Comparison of ENCODE assay signal across 15 cellular contexts in the genomic region with DNA sequence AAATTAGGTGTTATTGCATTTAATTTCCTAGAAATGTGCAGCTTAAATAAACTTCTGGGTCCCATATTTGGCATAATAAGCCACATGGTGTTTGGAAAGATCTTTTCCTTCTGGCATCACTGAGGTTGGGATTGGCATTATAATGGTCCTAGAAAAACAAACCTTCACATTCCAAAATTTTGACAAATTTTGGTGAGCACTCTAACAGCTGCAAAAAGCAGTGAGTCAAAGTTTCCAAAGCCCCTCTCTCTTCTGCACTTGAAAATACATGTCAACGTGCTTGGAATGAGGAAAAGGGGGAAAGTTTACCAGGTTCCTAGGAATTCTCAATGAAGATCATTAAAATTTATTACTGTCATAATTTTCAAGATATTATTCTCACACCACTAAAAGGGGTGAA.
A peak's percentile ranks its signal among the peaks of the same experiment; 100 is the strongest.
DNase-seq lines count a peak whose midpoint lies in the region; ATAC-seq and TF ChIP-seq lines count a peak whose summit lies in the region.
"Had no signal": no experiment of that assay in that cellular context is flagged by ENCODE, and none has a peak within 500 bp of the region (broad histone marks: within the 10 kb centered on the region; RNA-seq: fewer than 3 reads in every experiment).

No MANE protein-coding gene starts in this region.

- no CpG with 5 or more reads among the region's 1 CpG for WGBS in mesodermal cell (ENCODE audit: insufficient coverage in 2 of 2), 2 experiments
- no CpG with 5 or more reads among the region's 1 CpG for WGBS in mesendoderm (ENCODE audit: extremely low coverage, insufficient coverage, low lambda C conversion rate)

- no peak overlapping the region for H3K18ac ChIP-seq in mesendoderm (ENCODE audit: low read length)

- H3K79me1 ChIP-seq in mesendoderm (ENCODE audit: low read length), result no peaks in the 10 kb centered on the region

- peaks cover 79% of the 10 kb centered on the region for H3K4me1 Mint-ChIP-seq in activated naive CD8-positive, alpha-beta T cell treated with anti-CD3 and anti-CD28 coated beads for 36 hours

- no peak overlapping the region for H3K23ac ChIP-seq in mesendoderm (ENCODE audit: low read length)

- H3K4me1 ChIP-seq in mesodermal cell (ENCODE audit: control insufficient read depth, insufficient read depth, low read length, poor library complexity, severe bottlenecking) (peaks cover 47% of the 10 kb centered on the region), mesendoderm (ENCODE audit: control insufficient read depth, low read depth, low read length) (no peaks in the 10 kb centered on the region)

- ATAC-seq in GM18867 (IDR thresholded peaks at IDR 0.05; ENCODE audit: unreplicated experiment), result no peak
- ATAC-seq: left lobe of liver, right cardiac atrium had no signal

- H3K9ac ChIP-seq in mesendoderm (ENCODE audit: low read length), result no peak overlapping the region

- H4K8ac ChIP-seq in mesendoderm (ENCODE audit: low read depth, low read length), result no peak overlapping the region

- H3K9me3 ChIP-seq in AG04450 (ENCODE audit: control insufficient read depth, insufficient read depth, low read length) (no peaks in the 10 kb centered on the region), mesodermal cell (ENCODE audit: control insufficient read depth, low read length) (no peaks in the 10 kb centered on the region)
- H3K9me3 ChIP-seq: esophagus squamous epithelium had no signal

- no peaks in the 10 kb centered on the region for H3K27me3 ChIP-seq in AG04450 (ENCODE audit: control insufficient read depth, insufficient read depth, low read length)
- no peaks in the 10 kb centered on the region for H3K27me3 ChIP-seq in mesendoderm (ENCODE audit: insufficient read depth, low read length, poor library complexity)
- H3K27me3 ChIP-seq: dorsolateral prefrontal cortex, esophagus squamous epithelium had no signal

- no peak for TF ChIP-seq CTCF in AG04450 (IDR thresholded peaks at IDR 0.05; ENCODE audit: low read depth, low read length)

- H3K4me3 ChIP-seq in AG04450 (ENCODE audit: low read depth, low read length) (no peak overlapping the region), mesodermal cell (ENCODE audit: extremely low read depth, insufficient read depth, low read length, poor library complexity, severe bottlenecking) (no peak overlapping the region), mesendoderm (ENCODE audit: low read length) (no peak overlapping the region)
- H3K4me3 ChIP-seq: dorsolateral prefrontal cortex, esophagus squamous epithelium had no signal

- H3K36me3 Mint-ChIP-seq in activated naive CD8-positive, alpha-beta T cell treated with anti-CD3 and anti-CD28 coated beads for 36 hours, result peaks cover 28% of the 10 kb centered on the region

- H3K9me3 Mint-ChIP-seq in activated naive CD8-positive, alpha-beta T cell treated with anti-CD3 and anti-CD28 coated beads for 36 hours, result peaks cover 14% of the 10 kb centered on the region

- H4K5ac ChIP-seq in mesendoderm (ENCODE audit: low read length), result no peak overlapping the region

- no peak overlapping the region for H3K56ac ChIP-seq in mesendoderm (ENCODE audit: low read length)

- H3K27ac ChIP-seq in AG04450 (ENCODE audit: low read depth, low read length), result no peak overlapping the region
- peak overlapping the region; percentile 66 for H3K27ac ChIP-seq in mesodermal cell (ENCODE audit: low read depth, low read length, severe bottlenecking)
- no peak overlapping the region for H3K27ac ChIP-seq in mesendoderm (ENCODE audit: low read depth, low read length)
- H3K27ac ChIP-seq: esophagus squamous epithelium had no signal

- no peak overlapping the region for H2AK5ac ChIP-seq in mesendoderm (ENCODE audit: low read length)

- POLR2A ChIA-PET in AG04450 (lab: Yijun Ruan, JAX), result interaction anchor here (0.6 to 1.9 kb wide), 10 partner anchors 11 to 689 kb away, joined by 3 to 11 read pairs (median 4); a partner anchor contains a TSS

- CTCF ChIA-PET in AG04450 (lab: Charles Lee), result interaction anchor here (0.9 to 1.4 kb wide), 2 partner anchors 88 to 171 kb away, joined by 3 to 4 read pairs; no protein-coding TSS in a partner anchor

- no peaks in the 10 kb centered on the region for H3K79me2 ChIP-seq in mesendoderm (ENCODE audit: control insufficient read depth, insufficient read depth, low read length)

- H2BK15ac ChIP-seq in mesendoderm (replicated peaks; ENCODE audit: low read depth), result no peak overlapping the region

- DNase-seq in AG04450 (ENCODE audit: low read depth, low spot score) (peak; percentile 72), HS-27A (ENCODE audit: low read depth) (peak; percentile 63), mesendoderm (no peak), NCI-H524 treated with DMSO at 0.1 percent for 48 hours (lab: John Stamatoyannopoulos, UW) (no peak), NOMO-1 treated with DMSO at 0.1 percent for 48 hours (lab: John Stamatoyannopoulos, UW; ENCODE audit: unreplicated experiment) (no peak)
- no peak for DNase-seq in activated naive CD8-positive, alpha-beta T cell treated with anti-CD3 and anti-CD28 coated beads for 36 hours
- DNase-seq: activated CD4-positive, alpha-beta T cell treated with anti-CD3 and anti-CD28 coated beads for 1 hour; dorsolateral prefrontal cortex; esophagus squamous epithelium; NCI-H146; right cardiac atrium; stimulated activated CD4-positive, alpha-beta T cell treated with anti-CD3 and anti-CD28 coated beads, Interleukin-4, amount 100 ng/mL, for 1 hour had no signal

- peaks cover 30% of the 10 kb centered on the region for H3K36me3 ChIP-seq in mesodermal cell (ENCODE audit: control insufficient read depth, insufficient read depth, low read length)
- no peaks in the 10 kb centered on the region for H3K36me3 ChIP-seq in mesendoderm (ENCODE audit: control insufficient read depth, insufficient read depth, low read length)

- no peak overlapping the region for H2BK5ac ChIP-seq in mesendoderm (ENCODE audit: low read length)

- no peak overlapping the region for H3K4me2 ChIP-seq in mesendoderm (ENCODE audit: low read length)

- no peak overlapping the region for H2BK120ac ChIP-seq in mesendoderm (ENCODE audit: low read depth, low read length)

- H3K27me3 Mint-ChIP-seq in activated naive CD8-positive, alpha-beta T cell treated with anti-CD3 and anti-CD28 coated beads for 36 hours, result no peaks in the 10 kb centered on the region

- H3K4me3 Mint-ChIP-seq in activated naive CD8-positive, alpha-beta T cell treated with anti-CD3 and anti-CD28 coated beads for 36 hours, result no peak overlapping the region

- H3K4ac ChIP-seq in mesendoderm (ENCODE audit: low read depth, low read length), result no peak overlapping the region

- H3K27ac Mint-ChIP-seq in activated naive CD8-positive, alpha-beta T cell treated with anti-CD3 and anti-CD28 coated beads for 36 hours, result peak overlapping the region; percentile 79

Comparison
In these comparisons a context has a peak if more than half of its experiments do, and no peak if none do; other contexts are left out.
1. DNase-seq: peak in AG04450 (single experiment) and HS-27A (single experiment); none in activated naive CD8-positive, alpha-beta T cell treated with anti-CD3 and anti-CD28 coated beads for 36 hours (single experiment), mesendoderm (single experiment), NCI-H524 treated with DMSO at 0.1 percent for 48 hours (single experiment) and NOMO-1 treated with DMSO at 0.1 percent for 48 hours (single experiment).